ENCODE assay signal across 9 cellular contexts in genomic region chr1:192788184-192788583, GRCh38. TPM values are rescaled to one million over a fixed set of nuclear protein-coding genes. Genes with fewer than 3 reads are reported as not detected.
DNase-seq lines count a peak whose midpoint lies in the region; ATAC-seq and TF ChIP-seq lines count a peak whose summit lies in the region.
"Had no signal": no experiment of that assay in that cellular context is flagged by ENCODE, and none has a peak within 500 bp of the region (broad histone marks: within the 10 kb centered on the region; RNA-seq: fewer than 3 reads in every experiment).

No MANE protein-coding gene starts in this region.

- no peaks in the 10 kb centered on the region for H3K27me3 ChIP-seq in adrenal gland
- no peaks in the 10 kb centered on the region for H3K27me3 ChIP-seq in upper lobe of right lung

- no peak overlapping the region for H3K4me3 ChIP-seq in adrenal gland
- no peak overlapping the region for H3K4me3 ChIP-seq in upper lobe of right lung

- TF ChIP-seq POLR2A in adrenal gland (IDR thresholded peaks at IDR 0.05) = peak in 1 of 2 donors; percentile 35

- H3K9me3 ChIP-seq in adrenal gland (replicated peaks in 1 of 3) (no peaks in the 10 kb centered on the region), upper lobe of right lung (no peaks in the 10 kb centered on the region)

- intact Hi-C loops in adrenal gland (cut with DNase I) (no loop called here), upper lobe of right lung (cut with DNase I) (no loop called here)

- H3K4me1 ChIP-seq in adrenal gland (replicated peaks in 1 of 2) = peaks cover 0 to 24% of the 10 kb centered on the region in 2 donors
- no peaks in the 10 kb centered on the region for H3K4me1 ChIP-seq in upper lobe of right lung

- H3K27ac ChIP-seq in adrenal gland = peak overlapping the region in 3 of 5 donors; percentile 11 to 56 (median 54)
- H3K27ac ChIP-seq in upper lobe of right lung = no peak overlapping the region

- no peak for TF ChIP-seq CTCF in adrenal gland (IDR thresholded peaks at IDR 0.05)
- TF ChIP-seq CTCF in upper lobe of right lung (IDR thresholded peaks at IDR 0.05) = no peak

- DNase-seq in NOMO-1 treated with DMSO at 0.1 percent for 48 hours (lab: John Stamatoyannopoulos, UW; ENCODE audit: unreplicated experiment) (peak; percentile 43), NOMO-1 treated with dmso at 0.1 percent for 144 hours (lab: John Stamatoyannopoulos, UW; ENCODE audit: unreplicated experiment) (no peak), adrenal gland (peak; percentile 77 to 93 (median 79)), iris pigment epithelial cell (ENCODE audit: low read depth) (peak; percentile 91), upper lobe of right lung (no peak), middle frontal gyrus (ENCODE audit: extremely low spot score, low spot score) (no peak), mucosa of gallbladder (ENCODE audit: low spot score) (no peak)
- no peak for DNase-seq in NK-92 treated with Interleukin-12 subunit alpha and Interleukin-12 subunit beta, amount 100 ng/mL, for 24 hours (lab: John Stamatoyannopoulos, UW)
- DNase-seq: activated CD4-positive, alpha-beta T cell treated with anti-CD3 and anti-CD28 coated beads for 1 hour had no signal

- ATAC-seq in upper lobe of right lung = peak; percentile 37

- H3K36me3 ChIP-seq in adrenal gland (replicated peaks in 1 of 2) (no peaks in the 10 kb centered on the region), upper lobe of right lung (no peaks in the 10 kb centered on the region)

- 32 to 44% (median 36%) methylated on average over 9 of the region's 9 CpGs for WGBS in adrenal gland, 4 donors

RNA-seq across cellular contexts. Expression of gene RGS2, which starts 20.7 kb away (rescaled TPM):
- total RNA-seq in adrenal gland = 100 to 1,000 TPM in 7 of 8 donors, 10 to 100 TPM in 1; 99.2 to 366 (median 140) TPM
- 100 to 1,000 TPM; 329 to 476 (median 459) TPM for polyA plus RNA-seq in adrenal gland
- 49.0 TPM for total RNA-seq in upper lobe of right lung
- 59.7 TPM for total RNA-seq in mucosa of gallbladder

Comparison
In these comparisons a context has a peak if more than half of its experiments do, and no peak if none do; other contexts are left out.
1. DNase-seq: peak in NOMO-1 treated with DMSO at 0.1 percent for 48 hours (single experiment), adrenal gland (7 of 7) and iris pigment epithelial cell (single experiment); none in NOMO-1 treated with dmso at 0.1 percent for 144 hours (single experiment), upper lobe of right lung (single experiment), NK-92 treated with Interleukin-12 subunit alpha and Interleukin-12 subunit beta, amount 100 ng/mL, for 24 hours (single experiment), middle frontal gyrus (single experiment) and mucosa of gallbladder (single experiment).